ENCODE assay signal across 16 cellular contexts in genomic region chr2:156573710-156574109, GRCh38.
DNase-seq lines count a peak whose midpoint lies in the region; ATAC-seq and TF ChIP-seq lines count a peak whose summit lies in the region.
"Had no signal": no experiment of that assay in that cellular context is flagged by ENCODE, and none has a peak within 500 bp of the region (broad histone marks: within the 10 kb centered on the region; RNA-seq: fewer than 3 reads in every experiment).

No MANE protein-coding gene starts in this region.

- H3K27ac ChIP-seq in suprapubic skin, result no peak overlapping the region
- H3K27ac ChIP-seq: parathyroid adenoma, SJSA1, spleen had no signal

- ATAC-seq in GM18870 (IDR thresholded peaks at IDR 0.05; ENCODE audit: unreplicated experiment) (peak; percentile 80), GM21423 (IDR thresholded peaks at IDR 0.05; ENCODE audit: unreplicated experiment) (peak; percentile 85), HG03060 (IDR thresholded peaks at IDR 0.05; ENCODE audit: low read depth, unreplicated experiment) (peak; percentile 87), naive B cell (ENCODE audit: low read depth in 2 of 2) (no peak)

- peaks cover 12 to 23% of the 10 kb centered on the region in 2 donors for H3K36me3 Mint-ChIP-seq in naive B cell

- no peak for TF ChIP-seq CTCF in suprapubic skin (IDR thresholded peaks at IDR 0.05)

- H3K27me3 Mint-ChIP-seq in naive B cell, result no peaks in the 10 kb centered on the region

- peak; percentile 1 for DNase-seq in naive B cell
- no peak for DNase-seq in NCI-H2171 (lab: John Stamatoyannopoulos, UW)
- DNase-seq in globus pallidus (ENCODE audit: low spot score), result no peak
- DNase-seq in suprapubic skin (ENCODE audit: low spot score in 2 of 2), result no peak
- DNase-seq: C1 segment of cervical spinal cord, DND-41, H9, islet precursor cell, midbrain, NCI-H2081 treated with DMSO at 0.1 percent for 48 hours, spleen had no signal

- no peaks in the 10 kb centered on the region for H3K4me1 ChIP-seq in suprapubic skin
- H3K4me1 ChIP-seq: parathyroid adenoma, SJSA1 had no signal

- no peak for TF ChIP-seq EP300 in suprapubic skin (IDR thresholded peaks at IDR 0.05)

- peak overlapping the region in 1 of 8 donors; percentile 4 for H3K4me3 Mint-ChIP-seq in naive B cell
- H3K4me3 Mint-ChIP-seq: H9 had no signal

- peak overlapping the region in 2 of 6 donors; percentile 19 to 41 for H3K27ac Mint-ChIP-seq in naive B cell
- H3K27ac Mint-ChIP-seq: H9 had no signal

- no peak for TF ChIP-seq POLR2A in suprapubic skin (IDR thresholded peaks at IDR 0.05)

- peaks cover 8 to 17% (median 8%) of the 10 kb centered on the region in 3 donors for H3K4me1 Mint-ChIP-seq in naive B cell

- no peak overlapping the region for H3K4me3 ChIP-seq in suprapubic skin
- H3K4me3 ChIP-seq: SJSA1, spleen had no signal

- H3K36me3 ChIP-seq in suprapubic skin, result peaks cover 28% of the 10 kb centered on the region

- H3K9me3 ChIP-seq in suprapubic skin, result no peaks in the 10 kb centered on the region
- H3K9me3 ChIP-seq: SJSA1, spleen had no signal

- H3K9me3 Mint-ChIP-seq in naive B cell, result no peaks in the 10 kb centered on the region
- H3K9me3 Mint-ChIP-seq: H9 had no signal

- H3K27me3 ChIP-seq in suprapubic skin, result no peaks in the 10 kb centered on the region
- H3K27me3 ChIP-seq: SJSA1, spleen had no signal

- WGBS in suprapubic skin, result 89% methylated on average over 2 of the region's 2 CpGs

Comparison
In these comparisons a context has a peak if more than half of its experiments do, and no peak if none do; other contexts are left out.
1. ATAC-seq: peak in GM18870 (single experiment), GM21423 (single experiment) and HG03060 (single experiment); none in naive B cell (0 of 2).